ENCODE assay signal across 9 cellular contexts in the genomic region with DNA sequence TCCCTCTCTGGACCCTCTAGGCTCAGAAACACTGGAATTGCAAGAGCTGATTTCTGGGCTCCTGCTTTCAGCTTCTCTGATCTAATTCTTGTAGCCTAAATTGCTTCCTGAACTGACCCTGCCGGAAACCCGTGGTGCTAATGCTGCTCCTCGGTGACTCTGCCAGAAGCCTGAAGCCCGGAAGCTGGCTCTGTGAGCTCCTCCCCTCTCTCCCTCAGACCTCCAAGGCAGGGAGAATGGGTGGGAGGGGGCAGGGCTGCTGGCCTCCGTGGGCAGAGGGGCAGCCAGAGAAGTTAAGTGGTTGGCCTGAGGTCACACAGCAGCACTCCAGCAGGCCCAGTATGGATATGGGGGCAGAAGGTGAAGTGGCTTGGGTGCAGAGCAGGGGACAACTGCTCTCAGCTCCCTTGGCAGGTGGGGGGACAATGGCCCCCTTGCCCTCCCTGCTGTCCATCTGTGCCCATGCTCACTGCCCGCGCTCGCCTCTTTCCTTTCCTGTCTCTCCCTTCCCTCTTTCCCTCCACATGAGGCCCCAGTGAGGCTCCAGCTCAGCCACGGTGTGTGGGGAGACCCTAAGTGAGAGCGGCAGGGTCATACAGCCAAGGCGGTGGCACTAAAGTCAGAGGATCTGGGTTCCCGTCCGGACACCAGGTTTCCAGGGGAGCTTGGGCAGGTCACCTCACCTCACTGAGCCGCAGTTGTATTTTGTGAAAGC. TPM values are rescaled to one million over a fixed set of nuclear protein-coding genes. Genes with fewer than 3 reads are reported as not detected.
DNase-seq lines count a peak whose midpoint lies in the region; ATAC-seq, FAIRE-seq and TF ChIP-seq lines count a peak whose summit lies in the region.
"Had no signal": no experiment of that assay in that cellular context is flagged by ENCODE, and none has a peak within 500 bp of the region (broad histone marks: within the 10 kb centered on the region; RNA-seq: fewer than 3 reads in every experiment).

No MANE protein-coding gene starts in this region.

- H3K27me3 ChIP-seq in bronchial epithelial cell (ENCODE audit: control insufficient read depth, insufficient read depth, low read length) = no peaks in the 10 kb centered on the region
- no peaks in the 10 kb centered on the region for H3K27me3 ChIP-seq in mucosa of rectum (ENCODE audit: control insufficient read depth in 2 of 2, insufficient read depth in 2 of 2, low read length in 2 of 2)
- H3K27me3 ChIP-seq in uterus = no peaks in the 10 kb centered on the region

- no peaks in the 10 kb centered on the region for H3K9me3 ChIP-seq in mucosa of rectum (ENCODE audit: control insufficient read depth in 2 of 2, low read length in 2 of 2)
- no peaks in the 10 kb centered on the region for H3K9me3 ChIP-seq in uterus

- CTCF ChIA-PET in activated CD4-positive, alpha-beta T cell treated with anti-CD3 and anti-CD28 coated beads for 36 hours (lab: Charles Lee) = interaction anchor here (0.5 to 5.6 kb wide), 6 partner anchors 8 to 164 kb away, joined by 3 to 32 read pairs (median 4); no protein-coding TSS in a partner anchor

- no peaks in the 10 kb centered on the region for H3K36me3 Mint-ChIP-seq in activated CD4-positive, alpha-beta T cell treated with anti-CD3 and anti-CD28 coated beads for 36 hours (ENCODE audit: low read depth)

- peaks cover 19% of the 10 kb centered on the region for H3K4me1 Mint-ChIP-seq in activated CD4-positive, alpha-beta T cell treated with anti-CD3 and anti-CD28 coated beads for 36 hours

- H3K9ac ChIP-seq in mucosa of rectum (ENCODE audit: low read depth in 1 of 2, low read length in 2 of 2) = peak overlapping the region; percentile 63 to 72

- no peak for TF ChIP-seq CTCF in bronchial epithelial cell (IDR thresholded peaks at IDR 0.05; ENCODE audit: insufficient read depth, low read length, severe bottlenecking)
- TF ChIP-seq CTCF in uterus (IDR thresholded peaks at IDR 0.05) = no peak

- intact Hi-C loops in activated CD4-positive, alpha-beta T cell treated with anti-CD3 and anti-CD28 coated beads for 36 hours (cut with DNase I, micrococcal nuclease) = no loop called here
- intact Hi-C loops in uterus (cut with DNase I; ENCODE audit: low total_unique reads) = no loop called here

- FAIRE-seq in bronchial epithelial cell (lab: Jason Lieb, UNC) = peak; percentile 52
- FAIRE-seq: A204.1 had no signal

- POLR2A ChIA-PET in activated CD4-positive, alpha-beta T cell treated with anti-CD3 and anti-CD28 coated beads for 36 hours (lab: Charles Lee) = no interaction called here

- H3K4me3 Mint-ChIP-seq in activated CD4-positive, alpha-beta T cell treated with anti-CD3 and anti-CD28 coated beads for 36 hours = peak overlapping the region; percentile 52

- H3K36me3 ChIP-seq in bronchial epithelial cell (ENCODE audit: control insufficient read depth, insufficient read depth, low read length) (no peaks in the 10 kb centered on the region), mucosa of rectum (ENCODE audit: control insufficient read depth in 2 of 2, insufficient read depth in 2 of 2, low read length in 2 of 2) (peaks cover 9 to 28% of the 10 kb centered on the region in 2 donors), uterus (no peaks in the 10 kb centered on the region)

- no peak for TF ChIP-seq POLR2A in uterus (IDR thresholded peaks at IDR 0.05)

- H3K9me3 Mint-ChIP-seq in activated CD4-positive, alpha-beta T cell treated with anti-CD3 and anti-CD28 coated beads for 36 hours (ENCODE audit: low read depth) = no peaks in the 10 kb centered on the region

- H3K27me3 Mint-ChIP-seq in activated CD4-positive, alpha-beta T cell treated with anti-CD3 and anti-CD28 coated beads for 36 hours = no peaks in the 10 kb centered on the region

- H3K27ac ChIP-seq in mucosa of rectum (ENCODE audit: low read depth in 2 of 2, low read length in 2 of 2) = peak overlapping the region; percentile 81 to 83
- peak overlapping the region; percentile 3 to 54 for H3K27ac ChIP-seq in uterus

- H3K4me1 ChIP-seq in mucosa of rectum (ENCODE audit: control insufficient read depth in 2 of 2, insufficient read depth in 2 of 2, low read length in 2 of 2) (peaks cover 67 to 69% of the 10 kb centered on the region in 2 donors), uterus (no peaks in the 10 kb centered on the region)

- DNase-seq in activated CD4-positive, alpha-beta T cell treated with anti-CD3 and anti-CD28 coated beads for 36 hours = peak; percentile 73
- DNase-seq in activated CD4-positive, alpha-beta T cell treated with anti-CD3 and anti-CD28 coated beads for 1 hour = no peak
- DNase-seq in bronchial epithelial cell (ENCODE audit: low read depth) (no peak), uterus (peak in 1 of 2 donors; percentile 47), SHP77 treated with DMSO at 0.1 percent for 48 hours (lab: John Stamatoyannopoulos, UW) (no peak), NCI-H1417 treated with DMSO at 0.1 percent for 48 hours (lab: John Stamatoyannopoulos, UW) (no peak)

- H3K27ac Mint-ChIP-seq in activated CD4-positive, alpha-beta T cell treated with anti-CD3 and anti-CD28 coated beads for 36 hours = peak overlapping the region; percentile 85

- H3K4me3 ChIP-seq in bronchial epithelial cell (ENCODE audit: low read depth, low read length) = no peak overlapping the region
- no peak overlapping the region for H3K4me3 ChIP-seq in mucosa of rectum (ENCODE audit: low read length in 2 of 2)
- no peak overlapping the region for H3K4me3 ChIP-seq in uterus

- peak; percentile 91 for ATAC-seq in activated CD4-positive, alpha-beta T cell treated with anti-CD3 and anti-CD28 coated beads for 36 hours
- ATAC-seq in HG02840 (IDR thresholded peaks at IDR 0.05; ENCODE audit: low FRiP score, unreplicated experiment) = no peak

RNA-seq across cellular contexts. Expression of gene CAPN5, which starts 16.2 kb away (rescaled TPM):
- total RNA-seq in activated CD4-positive, alpha-beta T cell treated with anti-CD3 and anti-CD28 coated beads for 36 hours = under 1 TPM; 0.62 to 0.76 TPM
- 3.2 and 9.6 TPM in 2 replicates for total RNA-seq in bronchial epithelial cell
- total RNA-seq in uterus = 10 to 100 TPM in 2 of 4 donors, 1 to 10 TPM in 2; 1.8 to 16.6 (median 8.0) TPM

RNA-seq across cellular contexts. Expression of gene OMP, which starts 19.6 kb away (rescaled TPM):
- not detected for total RNA-seq in activated CD4-positive, alpha-beta T cell treated with anti-CD3 and anti-CD28 coated beads for 36 hours
- not detected in 2 replicates for total RNA-seq in bronchial epithelial cell
- total RNA-seq in uterus = 1 to 10 TPM in 2 of 4 donors, not detected in 2; 1.0 to 2.1 TPM

RNA-seq across cellular contexts. Expression of gene MYO7A, which starts 45.1 kb away (rescaled TPM):
- under 1 TPM; 0.23 to 0.48 TPM for total RNA-seq in activated CD4-positive, alpha-beta T cell treated with anti-CD3 and anti-CD28 coated beads for 36 hours
- total RNA-seq in bronchial epithelial cell (under 0.01 and 0.13 TPM in 2 replicates), uterus (10 to 100 TPM in 1 of 4 donors, 1 to 10 TPM in 3; 2.0 to 18.2 (median 6.6) TPM)

RNA-seq across cellular contexts. Expression of gene B3GNT6, which starts 48.8 kb away (rescaled TPM):
- total RNA-seq in activated CD4-positive, alpha-beta T cell treated with anti-CD3 and anti-CD28 coated beads for 36 hours = not detected
- total RNA-seq in bronchial epithelial cell (under 0.01 and 0.64 TPM in 2 replicates), uterus (under 1 TPM in 1 of 4 donors, not detected in 3; under 0.01 TPM)
